In the genomic region with DNA sequence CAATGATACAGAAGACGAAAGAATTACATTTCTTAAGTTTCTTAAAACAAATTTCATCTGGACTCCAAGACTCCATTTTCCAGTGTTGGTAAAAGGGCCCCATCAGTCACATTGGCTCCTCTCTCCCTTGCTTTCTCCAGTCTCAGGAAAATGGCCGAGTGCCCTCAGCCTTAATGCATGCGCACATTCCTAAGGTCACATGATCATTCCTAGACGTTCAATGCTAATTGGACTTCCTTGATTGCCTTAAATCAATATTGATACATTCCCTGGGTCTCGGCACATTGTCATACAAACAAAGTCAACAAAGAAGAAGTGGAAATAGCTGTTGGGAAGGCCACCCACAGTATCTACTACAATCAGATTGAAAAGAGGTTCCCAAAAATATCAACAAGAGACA, we compare ENCODE assay signal across 19 cellular contexts.
DNase-seq lines count a peak whose midpoint lies in the region; ATAC-seq and TF ChIP-seq lines count a peak whose summit lies in the region.
"Had no signal": no experiment of that assay in that cellular context is flagged by ENCODE, and none has a peak within 500 bp of the region (broad histone marks: within the 10 kb centered on the region; RNA-seq: fewer than 3 reads in every experiment).

No MANE protein-coding gene starts in this region.

- no peaks in the 10 kb centered on the region for H3K27me3 ChIP-seq in stomach

- no peak overlapping the region for H3K27ac ChIP-seq in stomach
- H3K27ac ChIP-seq: SK-N-MC had no signal

- ATAC-seq in Right ventricle myocardium inferior, result no peak
- ATAC-seq: Panc1 had no signal

- WGBS in stomach, 5 donors, result 39 to 66% (median 43%) methylated on average over 5 of the region's 5 CpGs

- intact Hi-C loops in stomach (cut with DNase I; ENCODE audit: low total_unique reads), result no loop called here
- intact Hi-C loops in Right ventricle myocardium inferior (cut with DNase I), result no loop called here

- peaks cover 0 to 4% (median 3%) of the 10 kb centered on the region in 4 donors for H3K4me1 ChIP-seq in stomach

- H3K9me3 ChIP-seq in stomach, result no peaks in the 10 kb centered on the region

- no peak overlapping the region for H3K4me3 ChIP-seq in stomach
- H3K4me3 ChIP-seq: SK-N-MC had no signal

- no peak for TF ChIP-seq POLR2A in stomach (IDR thresholded peaks at IDR 0.05)

- DNase-seq in NCI-H2029 treated with DMSO at 0.1 percent for 48 hours (lab: John Stamatoyannopoulos, UW) (peak; percentile 13), NCI-H2029 (lab: John Stamatoyannopoulos, UW) (no peak), NCI-H69 (lab: John Stamatoyannopoulos, UW) (peak; percentile 56), iPS DF 4.7 (ENCODE audit: extremely low read depth, low spot score) (peak; percentile 90), stomach (peak; percentile 47), epidermal melanocyte (ENCODE audit: insufficient read length, low spot score) (no peak), Right ventricle myocardium inferior (ENCODE audit: missing footprints) (no peak)
- DNase-seq in activated naive CD4-positive, alpha-beta T cell treated with anti-CD3 and anti-CD28 coated beads, Interleukin-2, amount 50 U/mL, for 16 hours, result no peak
- DNase-seq: Calu3; CD4-positive, alpha-beta memory T cell; IMR-90; Kasumi-1; NCI-H1105; NCI-H1930; NCI-H2171 treated with DMSO at 0.1 percent for 48 hours; NCI-H446 treated with DMSO at 0.1 percent for 48 hours; NCI-H82 had no signal

- no peak for TF ChIP-seq EP300 in stomach (IDR thresholded peaks at IDR 0.05)

- H3K36me3 ChIP-seq in stomach, result no peaks in the 10 kb centered on the region

- TF ChIP-seq CTCF in stomach (IDR thresholded peaks at IDR 0.05), result no peak

Comparison
In these comparisons a context has a peak if more than half of its experiments do, and no peak if none do; other contexts are left out.
1. DNase-seq: peak in NCI-H2029 treated with DMSO at 0.1 percent for 48 hours (single experiment), NCI-H69 (single experiment), iPS DF 4.7 (single experiment) and stomach (single experiment); none in NCI-H2029 (single experiment), epidermal melanocyte (single experiment), activated naive CD4-positive, alpha-beta T cell treated with anti-CD3 and anti-CD28 coated beads, Interleukin-2, amount 50 U/mL, for 16 hours (single experiment) and Right ventricle myocardium inferior (single experiment).